1 cellular context compared by ENCODE assay signal in the genomic region with DNA sequence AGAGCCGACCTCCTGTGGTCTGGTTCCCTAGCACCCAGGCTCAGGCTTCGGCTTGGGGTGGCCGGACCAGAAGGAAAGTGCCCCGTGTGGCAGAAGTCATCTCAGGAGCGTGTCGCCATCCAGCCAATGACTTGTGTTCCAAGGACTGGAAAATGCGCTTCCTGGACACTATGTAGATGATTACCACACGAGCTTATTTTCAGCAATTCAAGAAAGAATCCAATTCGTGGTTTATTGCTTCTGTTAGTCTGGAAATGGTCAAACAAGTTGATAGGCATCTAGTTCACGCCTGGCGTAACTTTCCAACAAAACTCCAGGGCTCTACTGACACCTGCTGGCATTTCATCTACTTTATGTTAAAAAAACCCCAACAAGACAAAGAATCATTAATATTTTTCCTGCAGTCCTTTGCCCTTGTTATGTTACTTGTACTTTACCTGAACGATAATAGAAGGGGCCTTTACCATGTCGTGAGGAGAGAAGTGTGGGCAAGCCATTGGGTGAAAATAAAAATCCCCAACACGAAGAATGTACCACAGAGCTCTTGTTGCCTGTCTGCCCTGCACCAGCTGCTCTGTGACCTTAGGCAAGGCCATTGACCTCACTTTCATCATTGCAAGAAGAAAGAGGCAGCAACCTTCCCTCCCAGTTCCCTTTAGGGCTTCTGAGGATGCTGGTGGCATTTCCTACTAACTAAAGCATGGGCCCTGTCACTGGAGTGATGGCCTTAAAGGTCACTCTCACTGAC.
TF ChIP-seq lines count a peak whose summit lies in the region.

No MANE protein-coding gene starts in this region.

TF ChIP-seq in GM23338, 12 proteins besides CTCF, POLR2A, EP300 and RAD21 (continued from another document):
- no peak for TF ChIP-seq REST (IDR thresholded peaks at IDR 0.05; ENCODE audit: unreplicated experiment)
